8 cellular contexts compared by ENCODE assay signal in genomic region chr10:80079312-80079613, GRCh38. TPM values are rescaled to one million over a fixed set of nuclear protein-coding genes. Genes with fewer than 3 reads are reported as not detected.
DNase-seq lines count a peak whose midpoint lies in the region; ATAC-seq and TF ChIP-seq lines count a peak whose summit lies in the region.

No MANE protein-coding gene starts in this region.

- H3K27me3 Mint-ChIP-seq in neural progenitor cell (ENCODE audit: insufficient read depth, low read depth), result peaks cover 4% of the 10 kb centered on the region

- H3K79me2 ChIP-seq in neural progenitor cell (ENCODE audit: low read depth), result peaks cover 9% of the 10 kb centered on the region

- H3K4me1 Mint-ChIP-seq in neural progenitor cell, result peaks cover 13% of the 10 kb centered on the region

- H3K9me3 Mint-ChIP-seq in neural progenitor cell, result no peaks in the 10 kb centered on the region

- peak overlapping the region; percentile 89 for H2AFZ ChIP-seq in neural progenitor cell (replicated peaks)

- peak overlapping the region; percentile 93 for H3K4me3 Mint-ChIP-seq in neural progenitor cell

- H3K36me3 ChIP-seq in NT2/D1 (ENCODE audit: insufficient read depth, insufficient read length, low read length) (no peaks in the 10 kb centered on the region), endocrine pancreas (ENCODE audit: control insufficient read depth, insufficient read depth, low read length) (no peaks in the 10 kb centered on the region), neural progenitor cell (no peaks in the 10 kb centered on the region)

- peak overlapping the region; percentile 85 for H3K4me3 ChIP-seq in NT2/D1 (ENCODE audit: insufficient read length, low read depth)
- H3K4me3 ChIP-seq in endocrine pancreas (ENCODE audit: control insufficient read depth, insufficient read depth, low read length), result peak overlapping the region; percentile 97
- peak overlapping the region; percentile 84 for H3K4me3 ChIP-seq in neural progenitor cell

- DNase-seq in NT2/D1 (ENCODE audit: low read depth, low spot score) (no peak), neural progenitor cell (ENCODE audit: low spot score) (no peak), SHP77 (lab: John Stamatoyannopoulos, UW) (no peak), NCI-H82 treated with DMSO at 0.1 percent for 48 hours (lab: John Stamatoyannopoulos, UW; ENCODE audit: unreplicated experiment) (no peak), T1000 (lab: John Stamatoyannopoulos, UW) (no peak)

- H4K20me1 ChIP-seq in neural progenitor cell (ENCODE audit: low read depth), result no peaks in the 10 kb centered on the region

- H3K27me3 ChIP-seq in NT2/D1 (ENCODE audit: insufficient read depth, insufficient read length) (no peaks in the 10 kb centered on the region), endocrine pancreas (ENCODE audit: control insufficient read depth, insufficient read depth, low read length) (no peaks in the 10 kb centered on the region), neural progenitor cell (no peaks in the 10 kb centered on the region)

- H3K9me3 ChIP-seq in NT2/D1 (ENCODE audit: insufficient read depth, low read length) (no peaks in the 10 kb centered on the region), endocrine pancreas (ENCODE audit: control insufficient read depth, low read length) (no peaks in the 10 kb centered on the region), neural progenitor cell (ENCODE audit: low read depth) (no peaks in the 10 kb centered on the region)

- H3K27ac ChIP-seq in C4-2B, result peak overlapping the region; percentile 90
- H3K27ac ChIP-seq in neural progenitor cell, result no peak overlapping the region

- no peaks in the 10 kb centered on the region for H3K36me3 Mint-ChIP-seq in neural progenitor cell

- peaks cover 16% of the 10 kb centered on the region for H3F3A ChIP-seq in neural progenitor cell (ENCODE audit: low read depth)

- peak overlapping the region; percentile 94 for H3K27ac Mint-ChIP-seq in neural progenitor cell

- TF ChIP-seq CTCF in C4-2B (conservative IDR thresholded peaks at IDR 0.05), result no peak
- TF ChIP-seq CTCF in neural progenitor cell (IDR thresholded peaks at IDR 0.05), result no peak

- H3K4me1 ChIP-seq in NT2/D1 (ENCODE audit: insufficient read depth, insufficient read length) (no peaks in the 10 kb centered on the region), endocrine pancreas (ENCODE audit: control insufficient read depth, insufficient read depth, low read length) (no peaks in the 10 kb centered on the region), neural progenitor cell (no peaks in the 10 kb centered on the region)

- H3K4me2 ChIP-seq in neural progenitor cell, result peak overlapping the region; percentile 89

- no peak for ATAC-seq in HG03097 (IDR thresholded peaks at IDR 0.05; ENCODE audit: low FRiP score, unreplicated experiment)

- peak overlapping the region; percentile 77 for H3K9ac ChIP-seq in NT2/D1 (ENCODE audit: insufficient read length, low read depth)
- peak overlapping the region; percentile 82 for H3K9ac ChIP-seq in endocrine pancreas (ENCODE audit: control insufficient read depth, insufficient read depth, low read length)
- H3K9ac ChIP-seq in neural progenitor cell, result peak overlapping the region; percentile 60

RNA-seq across cellular contexts. Expression of gene TMEM254, which starts 0.8 kb away (rescaled TPM):
- total RNA-seq in neural progenitor cell (ENCODE audit: low replicate concordance), result 27.5 and 34.6 TPM in 2 replicates

RNA-seq across cellular contexts. Expression of gene PLAC9, which starts 53.3 kb away (rescaled TPM):
- not detected in 2 replicates for total RNA-seq in neural progenitor cell (ENCODE audit: low replicate concordance)
